Comparison of ENCODE assay signal across 29 cellular contexts in the genomic region with DNA sequence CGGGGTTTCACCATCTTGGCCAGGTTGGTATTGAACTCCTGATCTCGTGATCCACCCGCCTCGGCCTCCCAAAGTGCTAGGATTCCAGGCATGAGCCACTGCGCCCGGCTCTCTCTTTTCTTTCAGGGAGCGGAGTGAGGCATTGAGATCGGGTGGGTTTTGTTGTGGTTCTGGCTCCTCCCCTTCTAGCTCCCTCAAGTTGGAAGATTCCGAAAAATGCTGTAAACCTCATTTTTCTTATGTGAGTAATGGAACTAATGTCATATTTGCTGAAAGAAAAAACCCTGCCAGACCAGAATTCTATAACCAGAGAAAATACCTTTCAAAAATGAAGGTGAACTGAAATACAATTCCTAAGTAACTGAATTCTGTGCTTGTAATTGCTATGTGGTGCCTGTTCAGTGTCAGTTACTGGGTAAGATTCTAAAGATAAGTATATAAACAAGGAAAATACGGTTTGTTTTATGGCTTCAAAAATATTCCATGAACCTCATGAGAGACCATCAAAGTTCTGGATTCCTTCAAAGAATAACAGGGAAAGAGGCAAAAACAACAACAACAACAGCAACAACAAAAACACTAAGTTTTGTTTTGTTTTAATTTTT. TPM values are rescaled to one million over a fixed set of nuclear protein-coding genes. Genes with fewer than 3 reads are reported as not detected.
A peak's percentile ranks its signal among the peaks of the same experiment; 100 is the strongest.
DNase-seq lines count a peak whose midpoint lies in the region; ATAC-seq and TF ChIP-seq lines count a peak whose summit lies in the region.
"Had no signal": no experiment of that assay in that cellular context is flagged by ENCODE, and none has a peak within 500 bp of the region (broad histone marks: within the 10 kb centered on the region; RNA-seq: fewer than 3 reads in every experiment).

No MANE protein-coding gene starts in this region.

- peak; percentile 26 for DNase-seq in A172 (ENCODE audit: low spot score)
- peak; percentile 17 for DNase-seq in GM04504 (ENCODE audit: low read depth)
- DNase-seq in adipocyte (ENCODE audit: low read depth): peak; percentile 67
- DNase-seq in hepatocyte (ENCODE audit: low spot score): peak; percentile 44
- no peak for DNase-seq in NCI-H2171 treated with DMSO at 0.1 percent for 48 hours (lab: John Stamatoyannopoulos, UW)
- DNase-seq: activated CD4-positive, alpha-beta T cell treated with anti-CD3 and anti-CD28 coated beads for 48 hours; activated CD8-positive, alpha-beta memory T cell treated with anti-CD3 and anti-CD28 coated beads for 24 hours; activated effector memory CD4-positive, alpha-beta T cell treated with anti-CD3 and anti-CD28 coated beads, Interleukin-2, amount 50 U/mL, for 16 hours; activated naive CD8-positive, alpha-beta T cell treated with anti-CD3 and anti-CD28 coated beads, Interleukin-2, amount 10 ng/mL, durations not matched to agents 7 days and 5 days; DMS153; effector CD4-positive, alpha-beta T cell; foreskin keratinocyte; left cardiac atrium; mammary epithelial cell; NCI-H1417 treated with DMSO at 0.1 percent for 48 hours; NCI-H2081 treated with DMSO at 0.1 percent for 48 hours; psoas muscle; sigmoid colon; stimulated activated CD4-positive, alpha-beta T cell treated with anti-CD3 and anti-CD28 coated beads, Interleukin-15, amount 100 ng/mL, for 24 hours; stimulated activated naive CD4-positive, alpha-beta T cell; T-helper 2 cell had no signal

- no peaks in the 10 kb centered on the region for H3K79me2 ChIP-seq in hepatocyte

- no peaks in the 10 kb centered on the region for H3K9me2 ChIP-seq in hepatocyte (replicated peaks; ENCODE audit: insufficient read depth)

- TF ChIP-seq CTCF in hepatocyte (IDR thresholded peaks at IDR 0.05; ENCODE audit: poor library complexity): no peak

- H4K20me1 ChIP-seq in hepatocyte (ENCODE audit: insufficient read depth, poor library complexity, severe bottlenecking): no peaks in the 10 kb centered on the region

- H2AFZ ChIP-seq in hepatocyte: no peak overlapping the region
- H2AFZ ChIP-seq: neural progenitor cell had no signal

- no peak for ATAC-seq in GM21526 (IDR thresholded peaks at IDR 0.05; ENCODE audit: low FRiP score, unreplicated experiment)
- no peak for ATAC-seq in activated CD4-positive, CD25-positive, alpha-beta regulatory T cell treated with anti-CD3 and anti-CD28 coated beads, Interleukin-2, amount 50 U/mL, for 24 hours
- ATAC-seq in GM21423 (IDR thresholded peaks at IDR 0.05; ENCODE audit: unreplicated experiment): no peak
- ATAC-seq: foreskin keratinocyte, left cardiac atrium, psoas muscle had no signal

- no peaks in the 10 kb centered on the region for H3K4me1 ChIP-seq in adipocyte (ENCODE audit: control insufficient read depth, insufficient read depth, low read length)
- no peaks in the 10 kb centered on the region for H3K4me1 ChIP-seq in hepatocyte (ENCODE audit: insufficient read depth)
- H3K4me1 ChIP-seq: foreskin keratinocyte, neural progenitor cell, psoas muscle, sigmoid colon, vagina had no signal

- H3K4me3 ChIP-seq in adipocyte (ENCODE audit: low read length) (no peak overlapping the region), hepatocyte (no peak overlapping the region)
- H3K4me3 ChIP-seq: neural progenitor cell, psoas muscle, sigmoid colon, vagina had no signal

- peaks cover 3% of the 10 kb centered on the region for H3K9me3 ChIP-seq in adipocyte (ENCODE audit: control insufficient read depth, low read length)
- no peaks in the 10 kb centered on the region for H3K9me3 ChIP-seq in hepatocyte (ENCODE audit: low read depth)
- H3K9me3 ChIP-seq: psoas muscle, sigmoid colon, vagina had no signal

- H3K27ac ChIP-seq in hepatocyte: peak overlapping the region; percentile 32
- H3K27ac ChIP-seq: 22Rv1, epithelial cell of prostate, foreskin keratinocyte, neural progenitor cell, psoas muscle, sigmoid colon, vagina had no signal

- H3K9ac ChIP-seq in adipocyte (ENCODE audit: low read length): no peak overlapping the region
- H3K9ac ChIP-seq: neural progenitor cell had no signal

- H3K36me3 ChIP-seq in adipocyte (ENCODE audit: control insufficient read depth, insufficient read depth, low read length, severe bottlenecking) (no peaks in the 10 kb centered on the region), hepatocyte (replicated peaks; ENCODE audit: insufficient read depth, low read depth) (no peaks in the 10 kb centered on the region)
- H3K36me3 ChIP-seq: neural progenitor cell, sigmoid colon, vagina had no signal

- 69% methylated on average over 10 of the region's 10 CpGs for WGBS in hepatocyte (ENCODE audit: low lambda C conversion rate, missing lambda C conversion rate)

- no peak overlapping the region for H3K4me2 ChIP-seq in hepatocyte
- H3K4me2 ChIP-seq: neural progenitor cell had no signal

- H3K27me3 ChIP-seq in adipocyte (replicated peaks; ENCODE audit: control insufficient read depth, insufficient read depth, low read length) (no peaks in the 10 kb centered on the region), hepatocyte (no peaks in the 10 kb centered on the region)
- H3K27me3 ChIP-seq: foreskin keratinocyte, neural progenitor cell, sigmoid colon, vagina had no signal

RNA-seq across cellular contexts. Expression of gene CDK20, which starts 30.9 kb away (rescaled TPM):
- 7.7 and 17.7 TPM in 2 replicates for total RNA-seq in A172 (2014; rRNA removed; shearing (Covaris generic))
- 14.2 and 14.4 TPM in 2 replicates for total RNA-seq in hepatocyte
- 12.9 and 19.2 TPM in 2 replicates for polyA plus RNA-seq in hepatocyte
- total RNA-seq: OCI-LY7 had no signal
